Comparison of ENCODE assay signal across 27 cellular contexts in the genomic region with DNA sequence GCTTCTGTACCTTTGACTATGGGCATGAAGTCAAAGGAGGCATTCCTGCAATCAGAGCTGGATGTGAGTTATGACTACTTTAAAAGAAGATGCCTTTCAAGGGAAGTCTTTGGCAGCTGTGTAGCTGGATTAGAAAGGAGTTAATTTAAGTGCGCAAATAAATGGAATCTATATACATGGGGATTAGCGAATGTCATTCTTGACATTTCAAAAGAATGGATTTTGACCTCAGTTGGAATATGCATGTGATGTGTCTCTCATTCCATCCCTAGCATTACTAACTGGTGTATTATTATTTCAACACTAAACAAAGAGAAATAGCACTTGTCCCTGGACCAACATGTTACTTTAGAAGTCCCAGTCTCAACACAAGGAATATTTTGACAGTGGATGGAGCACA.
"Had no signal": no experiment of that assay in that cellular context is flagged by ENCODE, and none has a peak within 500 bp of the region (broad histone marks: within the 10 kb centered on the region; RNA-seq: fewer than 3 reads in every experiment).

No MANE protein-coding gene starts in this region.

- H3K4me1 ChIP-seq: left lung, lower lobe of right lung, right atrium auricular region, right lobe of liver, testis, thyroid gland, upper lobe of left lung, vagina had no signal

- H3K27ac ChIP-seq: left lung, lower lobe of right lung, ovary, right atrium auricular region, right lobe of liver, skin epidermis, testis, thyroid gland, transverse colon, upper lobe of left lung, vagina had no signal

- H3K36me3 ChIP-seq: left lung, lower lobe of right lung, ovary, right atrium auricular region, right lobe of liver, stomach, thyroid gland, transverse colon, upper lobe of left lung, vagina had no signal

- H3K36me3 Mint-ChIP-seq: immature natural killer cell; naive B cell; natural killer cell; stimulated activated naive B cell treated with anti-CD40 and anti-IgM and Interleukin-4, amounts not matched to agents 10 μg/mL and 1 μg/mL and 100 μg/mL, for 72 hours had no signal

- H3K27me3 Mint-ChIP-seq: progenitor cell of endocrine pancreas had no signal

- H3K4me3 ChIP-seq: left lung, lower lobe of right lung, ovary, right atrium auricular region, right lobe of liver, skin epidermis, stomach, testis, thyroid gland, transverse colon, upper lobe of left lung, vagina had no signal

- H3K27me3 ChIP-seq: ovary, right atrium auricular region, right lobe of liver, testis, thyroid gland, transverse colon, upper lobe of left lung, vagina had no signal

- ATAC-seq: left colon; left lung; lower lobe of right lung; natural killer cell; right lobe of liver; stimulated activated naive B cell treated with anti-CD40 and anti-IgM and Interleukin-4, amounts not matched to agents 10 μg/mL and 1 μg/mL and 100 μg/mL, for 72 hours; stimulated activated naive CD8-positive, alpha-beta T cell treated with anti-CD3 and anti-CD28 coated beads, Interleukin-15, Interleukin-2, amounts not matched to agents 100 U/mL and 50 U/mL, for 24 hours had no signal

- H3K9me3 Mint-ChIP-seq: immature natural killer cell; naive B cell; natural killer cell; stimulated activated naive B cell treated with anti-CD40 and anti-IgM and Interleukin-4, amounts not matched to agents 10 μg/mL and 1 μg/mL and 100 μg/mL, for 72 hours had no signal

- DNase-seq: hypothalamus; immature natural killer cell; kidney; left colon; left lung; lower lobe of right lung; mammary epithelial cell; mesenchymal stem cell; naive B cell; natural killer cell; ovary; right lobe of liver; stimulated activated CD4-positive, alpha-beta T cell treated with anti-CD3 and anti-CD28 coated beads, Interleukin-12 subunit alpha, Interleukin-12 subunit beta, amount 100 ng/mL, for 4 hours; stimulated activated CD4-positive, alpha-beta T cell treated with anti-CD3 and anti-CD28 coated beads, Interleukin-15, amount 100 ng/mL, for 24 hours; stimulated activated CD4-positive, alpha-beta T cell treated with anti-CD3 and anti-CD28 coated beads, Interleukin-2, amount 100 ng/mL, for 24 hours; stimulated activated CD4-positive, alpha-beta T cell treated with anti-CD3 and anti-CD28 coated beads, Interleukin-4, amount 100 ng/mL, for 1 hour; stimulated activated naive B cell treated with anti-CD40 and anti-IgM and Interleukin-4, amounts not matched to agents 10 μg/mL and 1 μg/mL and 100 μg/mL, for 72 hours; stimulated activated naive CD8-positive, alpha-beta T cell treated with anti-CD3 and anti-CD28 coated beads, Interleukin-15, Interleukin-2, amounts not matched to agents 100 U/mL and 50 U/mL, for 24 hours; stomach; testis; thyroid gland; transverse colon; upper lobe of left lung had no signal

- H3K9me3 ChIP-seq: left lung, lower lobe of right lung, ovary, right atrium auricular region, right lobe of liver, stomach, testis, thyroid gland, transverse colon, upper lobe of left lung, vagina had no signal

- H3K27ac Mint-ChIP-seq: immature natural killer cell; naive B cell; natural killer cell; progenitor cell of endocrine pancreas; stimulated activated naive B cell treated with anti-CD40 and anti-IgM and Interleukin-4, amounts not matched to agents 10 μg/mL and 1 μg/mL and 100 μg/mL, for 72 hours had no signal

- H3K4me3 Mint-ChIP-seq: immature natural killer cell; naive B cell; natural killer cell; stimulated activated naive B cell treated with anti-CD40 and anti-IgM and Interleukin-4, amounts not matched to agents 10 μg/mL and 1 μg/mL and 100 μg/mL, for 72 hours had no signal
